In genomic region chr2:54161660-54162059, GRCh38 we compare ENCODE assay signal across 14 cellular contexts. TPM values are rescaled to one million over a fixed set of nuclear protein-coding genes. Genes with fewer than 3 reads are reported as not detected.
DNase-seq lines count a peak whose midpoint lies in the region; ATAC-seq, FAIRE-seq and TF ChIP-seq lines count a peak whose summit lies in the region.
"Had no signal": no experiment of that assay in that cellular context is flagged by ENCODE, and none has a peak within 500 bp of the region (broad histone marks: within the 10 kb centered on the region; RNA-seq: fewer than 3 reads in every experiment).

No MANE protein-coding gene starts in this region.

- no peak overlapping the region for H2AK5ac ChIP-seq in mesendoderm (ENCODE audit: low read length)

- no peaks in the 10 kb centered on the region for H3K27me3 ChIP-seq in endothelial cell of umbilical vein (ENCODE audit: control insufficient read depth in 2 of 2, insufficient read depth in 2 of 2, low read length in 2 of 2)
- no peaks in the 10 kb centered on the region for H3K27me3 ChIP-seq in mesendoderm (ENCODE audit: insufficient read depth, low read length, poor library complexity)
- H3K27me3 ChIP-seq in sigmoid colon, result no peaks in the 10 kb centered on the region
- H3K27me3 ChIP-seq: left lung had no signal

- TF ChIP-seq EP300 in sigmoid colon (IDR thresholded peaks at IDR 0.05), result no peak

- H3K27ac Mint-ChIP-seq in osteocyte (ENCODE audit: unreplicated experiment), result no peak overlapping the region
- H3K27ac Mint-ChIP-seq: naive thymus-derived CD4-positive, alpha-beta T cell had no signal

- H3K4me2 ChIP-seq in endothelial cell of umbilical vein (ENCODE audit: insufficient read depth, low read length) (no peak overlapping the region), mesendoderm (ENCODE audit: low read length) (no peak overlapping the region)

- no peak overlapping the region for H2BK5ac ChIP-seq in mesendoderm (ENCODE audit: low read length)

- no peaks in the 10 kb centered on the region for H3K27me3 Mint-ChIP-seq in osteocyte (ENCODE audit: unreplicated experiment)
- H3K27me3 Mint-ChIP-seq: naive thymus-derived CD4-positive, alpha-beta T cell had no signal

- H3K4me3 ChIP-seq in endothelial cell of umbilical vein (replicated peaks in 1 of 3; ENCODE audit: insufficient read depth in 1 of 3, low read depth in 1 of 3, low read length in 3 of 3), result no peak overlapping the region
- no peak overlapping the region for H3K4me3 ChIP-seq in mesendoderm (ENCODE audit: low read length)
- H3K4me3 ChIP-seq in sigmoid colon, result no peak overlapping the region
- H3K4me3 ChIP-seq: left lung had no signal

- intact Hi-C loops in endothelial cell of umbilical vein (cut with micrococcal nuclease), result no loop called here
- intact Hi-C loops in sigmoid colon (cut with DNase I), result loop anchor here (10.0 kb wide), 1 partner anchor 543 kb away; no protein-coding TSS in a partner anchor

- FAIRE-seq in RCC 7860 (lab: Jason Lieb, UNC) (peak; percentile 59), endothelial cell of umbilical vein (lab: Jason Lieb, UNC) (no peak)

- no peak overlapping the region for H2AFZ ChIP-seq in endothelial cell of umbilical vein (ENCODE audit: low read depth, low read length)

- H3K9me3 ChIP-seq in endothelial cell of umbilical vein (replicated peaks; ENCODE audit: control insufficient read depth, insufficient read depth, low read length), result no peaks in the 10 kb centered on the region
- H3K9me3 ChIP-seq in sigmoid colon, result no peaks in the 10 kb centered on the region
- H3K9me3 ChIP-seq: left lung had no signal

- H3K27ac ChIP-seq in endothelial cell of umbilical vein (ENCODE audit: insufficient read depth, low read depth, low read length) (no peak overlapping the region), mesendoderm (ENCODE audit: low read depth, low read length) (no peak overlapping the region), sigmoid colon (no peak overlapping the region)
- H3K27ac ChIP-seq: epithelial cell of prostate, left lung had no signal

- H3K18ac ChIP-seq in mesendoderm (ENCODE audit: low read length), result no peak overlapping the region

- no peaks in the 10 kb centered on the region for H3K9me3 Mint-ChIP-seq in osteocyte (ENCODE audit: unreplicated experiment)

- no peak overlapping the region for H3K56ac ChIP-seq in mesendoderm (ENCODE audit: low read length)

- no peak overlapping the region for H2BK120ac ChIP-seq in mesendoderm (ENCODE audit: low read depth, low read length)

- no peaks in the 10 kb centered on the region for H3K36me3 Mint-ChIP-seq in osteocyte (ENCODE audit: unreplicated experiment)

- no peak for TF ChIP-seq POLR2A in endothelial cell of umbilical vein (IDR thresholded peaks at IDR 0.05; ENCODE audit: low read depth, low read length)
- no peak for TF ChIP-seq POLR2A in sigmoid colon (IDR thresholded peaks at IDR 0.05)

- BruUV-seq in endothelial cell of umbilical vein (replicated peaks; lab: Mats Ljungman, UMichigan), result no TSS peak

- no peak overlapping the region for H3K9ac ChIP-seq in endothelial cell of umbilical vein (replicated peaks; ENCODE audit: extremely low read depth, insufficient read depth, low read length)
- H3K9ac ChIP-seq in mesendoderm (ENCODE audit: low read length), result no peak overlapping the region

- H3K79me1 ChIP-seq in mesendoderm (ENCODE audit: low read length), result no peaks in the 10 kb centered on the region

- DNase-seq in NCI-H1694 treated with DMSO at 0.1 percent for 48 hours (lab: John Stamatoyannopoulos, UW), result peak; percentile 22
- DNase-seq in NCI-H1694 (lab: John Stamatoyannopoulos, UW), result no peak
- no peak for DNase-seq in RCC 7860 (ENCODE audit: low spot score)
- peak; percentile 22 for DNase-seq in endothelial cell of umbilical vein (ENCODE audit: low read depth, low spot score)
- DNase-seq in osteocyte (ENCODE audit: extremely low spot score, unreplicated experiment), result no peak
- no peak for DNase-seq in mesendoderm
- no peak for DNase-seq in sigmoid colon
- DNase-seq: activated naive CD4-positive, alpha-beta T cell treated with anti-CD3 and anti-CD28 coated beads, Interleukin-2, amount 50 U/mL, for 16 hours; central memory CD4-positive, alpha-beta T cell; left lung; naive thymus-derived CD4-positive, alpha-beta T cell; stimulated activated CD4-positive, alpha-beta T cell treated with anti-CD3 and anti-CD28 coated beads, Interleukin-2, amount 100 ng/mL, for 48 hours had no signal

- H3K23ac ChIP-seq in mesendoderm (ENCODE audit: low read length), result no peak overlapping the region

- dilution Hi-C loops in endothelial cell of umbilical vein (cut with MboI; ENCODE audit: extremely low pct_ligation_motif_present, low sequenced_read_pairs), result no loop called here

- H3K4me1 ChIP-seq in endothelial cell of umbilical vein (ENCODE audit: control insufficient read depth, extremely low read depth, insufficient read depth, low read length) (no peaks in the 10 kb centered on the region), mesendoderm (ENCODE audit: control insufficient read depth, low read depth, low read length) (no peaks in the 10 kb centered on the region), sigmoid colon (peaks cover 0 to 8% (median 3%) of the 10 kb centered on the region in 4 donors)
- H3K4me1 ChIP-seq: left lung had no signal

- H3K4me1 Mint-ChIP-seq in osteocyte (ENCODE audit: unreplicated experiment), result peaks cover 2% of the 10 kb centered on the region
- H3K4me1 Mint-ChIP-seq: naive thymus-derived CD4-positive, alpha-beta T cell had no signal

- CTCF ChIA-PET in endothelial cell of umbilical vein (lab: Charles Lee), result interaction anchor here (0.7 to 3.2 kb wide), 23 partner anchors 9 to 677 kb away, joined by 3 to 30 read pairs (median 4); no protein-coding TSS in a partner anchor

- H4K5ac ChIP-seq in mesendoderm (ENCODE audit: low read length), result no peak overlapping the region

- no peak overlapping the region for H3K4ac ChIP-seq in mesendoderm (ENCODE audit: low read depth, low read length)

- WGBS in mesendoderm (ENCODE audit: extremely low coverage, insufficient coverage, low lambda C conversion rate), result 100% methylated on average over 1 of the region's 1 CpG
- WGBS in sigmoid colon, 2 donors, result 89 to 90% methylated on average over 1 of the region's 1 CpG

- no peak overlapping the region for H3K4me3 Mint-ChIP-seq in osteocyte (ENCODE audit: unreplicated experiment)
- H3K4me3 Mint-ChIP-seq: naive thymus-derived CD4-positive, alpha-beta T cell had no signal

- H3K36me3 ChIP-seq in endothelial cell of umbilical vein (ENCODE audit: control insufficient read depth in 2 of 2, extremely low read depth in 1 of 2, insufficient read depth in 2 of 2, low read length in 2 of 2) (no peaks in the 10 kb centered on the region), mesendoderm (ENCODE audit: control insufficient read depth, insufficient read depth, low read length) (no peaks in the 10 kb centered on the region), sigmoid colon (no peaks in the 10 kb centered on the region)
- H3K36me3 ChIP-seq: left lung had no signal

- no peaks in the 10 kb centered on the region for H3K9me1 ChIP-seq in endothelial cell of umbilical vein (replicated peaks; ENCODE audit: control insufficient read depth, extremely low read depth, insufficient read depth, low read length)

- H2BK15ac ChIP-seq in mesendoderm (replicated peaks; ENCODE audit: low read depth), result no peak overlapping the region

- H3K79me2 ChIP-seq in endothelial cell of umbilical vein (ENCODE audit: control insufficient read depth, insufficient read depth, low read length) (no peaks in the 10 kb centered on the region), mesendoderm (ENCODE audit: control insufficient read depth, insufficient read depth, low read length) (no peaks in the 10 kb centered on the region)

- POLR2A ChIA-PET in endothelial cell of umbilical vein (lab: Charles Lee), result no interaction called here

- no peaks in the 10 kb centered on the region for H4K20me1 ChIP-seq in endothelial cell of umbilical vein (replicated peaks; ENCODE audit: control insufficient read depth, extremely low read depth, insufficient read depth, low read length)

- ATAC-seq in HG03108 (IDR thresholded peaks at IDR 0.05; ENCODE audit: unreplicated experiment), result no peak
- ATAC-seq: left lung; naive thymus-derived CD4-positive, alpha-beta T cell had no signal

- H4K8ac ChIP-seq in mesendoderm (ENCODE audit: low read depth, low read length), result no peak overlapping the region

- TF ChIP-seq CTCF in endothelial cell of umbilical vein (IDR thresholded peaks at IDR 0.05; ENCODE audit: extremely low read depth in 1 of 2, insufficient read depth in 1 of 2, low read depth in 1 of 2, low read length in 2 of 2), result no peak
- peak; percentile 48 for TF ChIP-seq CTCF in osteocyte (IDR thresholded peaks at IDR 0.05)
- no peak for TF ChIP-seq CTCF in sigmoid colon (IDR thresholded peaks at IDR 0.05)

TF ChIP-seq in endothelial cell of umbilical vein, 7 proteins besides CTCF, POLR2A, EP300 and RAD21:
- TF ChIP-seq JUN (IDR thresholded peaks at IDR 0.05; ENCODE audit: borderline replicate concordance, insufficient read depth, insufficient read length, low read depth) (no peak), EZH2 (IDR thresholded peaks at IDR 0.05; ENCODE audit: borderline replicate concordance, low read depth, low read length, severe bottlenecking) (no peak), POLR2AphosphoS5 (IDR thresholded peaks at IDR 0.05; ENCODE audit: insufficient read depth, low read depth, low read length) (no peak), MYC (IDR thresholded peaks at IDR 0.05; ENCODE audit: low read depth, low read length) (no peak), FOS (IDR thresholded peaks at IDR 0.05; ENCODE audit: borderline replicate concordance, insufficient read depth, low read length) (no peak), GATA2 (IDR thresholded peaks at IDR 0.05; ENCODE audit: insufficient read depth, insufficient read length, low read depth, low read length) (no peak), MAX (IDR thresholded peaks at IDR 0.05; ENCODE audit: insufficient read depth, insufficient read length) (no peak)

RNA-seq across cellular contexts. Expression of gene ACYP2, which starts 46.2 kb away (rescaled TPM):
- total RNA-seq in endothelial cell of umbilical vein (5.8 and 7.9 TPM in 2 replicates), osteocyte (8.9 and 10.4 TPM in 2 replicates), sigmoid colon (10 to 100 TPM; 15.8 to 32.0 (median 26.7) TPM)
- polyA plus RNA-seq in endothelial cell of umbilical vein (3.4 and 3.9 TPM in 2 replicates), sigmoid colon (10 to 100 TPM; 13.2 to 19.8 (median 17.6) TPM)
- polyA plus RNA-seq in endothelial cell of umbilical vein (2011; cell fraction: cytosol; rRNA removed), result 5.3 and 5.7 TPM in 2 replicates
- 1.9 and 2.3 TPM in 2 replicates for polyA plus RNA-seq in endothelial cell of umbilical vein (2011; cell fraction: nucleus; rRNA removed)
- polyA plus RNA-seq in endothelial cell of umbilical vein (2012), result 3.8 and 4.7 TPM in 2 replicates
- 1.8 and 2.8 TPM in 2 replicates for polyA minus RNA-seq in endothelial cell of umbilical vein
- polyA minus RNA-seq in endothelial cell of umbilical vein (2011; cell fraction: cytosol; rRNA and poly(A)+ RNA removed), result 4.8 TPM
- 2.7 and 3.2 TPM in 2 replicates for polyA minus RNA-seq in endothelial cell of umbilical vein (2011; cell fraction: nucleus; rRNA and poly(A)+ RNA removed)
- 2.6 TPM for polyA plus RNA-seq in mesendoderm (2013, experiment 1 of 2)
- polyA plus RNA-seq in mesendoderm (2013, experiment 2 of 2), result 3.3 TPM

Comparison
In these comparisons a context has a peak if more than half of its experiments do, and no peak if none do; other contexts are left out.
1. DNase-seq: peak in NCI-H1694 treated with DMSO at 0.1 percent for 48 hours (single experiment) and endothelial cell of umbilical vein (single experiment); none in NCI-H1694 (single experiment), RCC 7860 (single experiment), osteocyte (single experiment), mesendoderm (single experiment) and sigmoid colon (single experiment).